In the genomic region with DNA sequence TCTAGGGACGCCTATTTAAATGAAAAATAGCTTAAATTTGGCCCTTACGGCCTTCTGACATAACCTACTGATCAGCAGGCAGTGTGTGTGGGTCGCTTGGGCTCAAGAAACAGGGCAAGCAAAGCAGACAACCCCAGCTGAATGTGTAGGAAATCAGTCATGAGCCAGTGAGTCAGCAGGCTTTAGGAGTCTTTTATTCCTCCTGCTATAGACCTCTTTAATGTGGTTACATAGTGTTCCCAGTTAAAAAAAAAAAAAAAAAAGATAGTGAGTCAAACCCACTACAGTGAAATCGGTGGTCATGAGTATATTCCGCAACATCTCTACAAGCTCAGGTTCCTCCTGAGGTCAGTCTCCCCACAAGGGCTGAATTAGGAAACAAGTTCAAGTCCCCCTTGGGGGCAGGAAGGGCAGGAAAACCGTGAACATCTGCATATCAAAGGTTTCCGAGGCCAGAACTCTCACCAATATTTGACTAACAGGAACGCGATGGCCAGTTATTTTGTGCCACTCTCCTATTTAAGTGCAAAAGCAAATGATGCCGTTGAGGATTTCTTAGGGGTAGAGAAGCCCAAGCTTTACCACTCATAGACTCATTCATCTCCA, we compare ENCODE assay signal across 8 cellular contexts. TPM values are rescaled to one million over a fixed set of nuclear protein-coding genes. Genes with fewer than 3 reads are reported as not detected.
DNase-seq lines count a peak whose midpoint lies in the region; ATAC-seq and FAIRE-seq lines count a peak whose summit lies in the region.

No MANE protein-coding gene starts in this region.

- no peak overlapping the region for H2AFZ ChIP-seq in neuronal stem cell (ENCODE audit: low read length)

- no CpG with 5 or more reads among the region's 10 CpGs for WGBS in neuronal stem cell (ENCODE audit: extremely low coverage in 2 of 2, insufficient read length in 2 of 2, insufficient replicate concordance in 1 of 2), 2 donors

- no peak overlapping the region for H3K4me3 ChIP-seq in neuronal stem cell (ENCODE audit: low read length in 2 of 2)

- no peaks in the 10 kb centered on the region for H3K36me3 ChIP-seq in neuronal stem cell (replicated peaks in 1 of 2; ENCODE audit: control insufficient read depth in 2 of 2, insufficient read depth in 2 of 2, low read length in 2 of 2)

- H3K4me2 ChIP-seq in neuronal stem cell (ENCODE audit: insufficient read depth, low read length, poor library complexity, severe bottlenecking): no peak overlapping the region

- no peak overlapping the region for H4K8ac ChIP-seq in neuronal stem cell (ENCODE audit: low read depth, low read length)

- FAIRE-seq in urothelium cell line (lab: Jason Lieb, UNC): no peak

- no peak overlapping the region for H2BK5ac ChIP-seq in neuronal stem cell (ENCODE audit: low read length)

- H3K27ac ChIP-seq in neuronal stem cell (replicated peaks; ENCODE audit: low read length): no peak overlapping the region

- no peak overlapping the region for H3K9ac ChIP-seq in neuronal stem cell (ENCODE audit: low read depth, low read length, poor library complexity)

- H2BK15ac ChIP-seq in neuronal stem cell (ENCODE audit: low read length): no peak overlapping the region

- H3K9me3 ChIP-seq in neuronal stem cell (replicated peaks in 1 of 2; ENCODE audit: control insufficient read depth in 2 of 2, insufficient read depth in 1 of 2, low read depth in 1 of 2, low read length in 2 of 2): no peaks in the 10 kb centered on the region

- H4K91ac ChIP-seq in neuronal stem cell (ENCODE audit: low read depth, low read length, poor library complexity): no peak overlapping the region

- H3K14ac ChIP-seq in neuronal stem cell (ENCODE audit: low read length): no peak overlapping the region

- DNase-seq in GM04503 (ENCODE audit: low read depth): peak; percentile 47
- peak; percentile 92 for DNase-seq in SIG-M5 treated with dmso at 0.1 percent for 504 hours (lab: John Stamatoyannopoulos, UW; ENCODE audit: unreplicated experiment)
- DNase-seq in astrocyte of the hippocampus (ENCODE audit: low read depth, low spot score): peak; percentile 91
- peak; percentile 53 for DNase-seq in myocyte (ENCODE audit: low read depth)
- peak; percentile 83 for DNase-seq in urothelium cell line (ENCODE audit: low spot score)
- no peak for DNase-seq in NCI-H748 (lab: John Stamatoyannopoulos, UW; ENCODE audit: unreplicated experiment)
- no peak for DNase-seq in neuronal stem cell (ENCODE audit: low spot score)

- no peak overlapping the region for H2BK12ac ChIP-seq in neuronal stem cell (ENCODE audit: low read length)

- H3K18ac ChIP-seq in neuronal stem cell (ENCODE audit: low read length): no peak overlapping the region

- no peak overlapping the region for H2BK120ac ChIP-seq in neuronal stem cell (ENCODE audit: low read depth, low read length)

- ATAC-seq in GM21528 (IDR thresholded peaks at IDR 0.05; ENCODE audit: low FRiP score, unreplicated experiment): no peak

- H3K79me1 ChIP-seq in neuronal stem cell (ENCODE audit: low read depth, low read length): no peaks in the 10 kb centered on the region

- H3K4me1 ChIP-seq in neuronal stem cell (ENCODE audit: control insufficient read depth in 2 of 2, insufficient read depth in 1 of 2, low read depth in 1 of 2, low read length in 2 of 2): peaks cover 0 to 8% of the 10 kb centered on the region in 2 donors

- no peak overlapping the region for H3K23ac ChIP-seq in neuronal stem cell (ENCODE audit: low read depth, low read length, poor library complexity)

- H3K4ac ChIP-seq in neuronal stem cell (ENCODE audit: low read length): no peak overlapping the region

- H3K27me3 ChIP-seq in neuronal stem cell (ENCODE audit: control insufficient read depth in 3 of 3, insufficient read depth in 3 of 3, low read depth in 1 of 3, low read length in 3 of 3): peaks cover 0 to 4% (median 0%) of the 10 kb centered on the region in 3 experiments

- H2AK5ac ChIP-seq in neuronal stem cell (ENCODE audit: low read depth, low read length): no peak overlapping the region

RNA-seq across cellular contexts. Expression of gene ACSL1, which starts 32.7 kb away (rescaled TPM):
- total RNA-seq in myocyte: 155 and 236 TPM in 2 replicates
- 71.9 TPM for polyA plus RNA-seq in myocyte (2012)
- polyA plus RNA-seq in neuronal stem cell (2013, experiment 1 of 2): 0.25 TPM
- polyA plus RNA-seq in neuronal stem cell (2013, experiment 2 of 2): 0.26 TPM

RNA-seq across cellular contexts. Expression of gene CENPU, which starts 59.2 kb away (rescaled TPM):
- 18.1 and 18.4 TPM in 2 replicates for total RNA-seq in myocyte
- polyA plus RNA-seq in myocyte (2012): 5.2 TPM
- 89.2 TPM for polyA plus RNA-seq in neuronal stem cell (2013, experiment 1 of 2)
- 91.0 TPM for polyA plus RNA-seq in neuronal stem cell (2013, experiment 2 of 2)

Comparison
In these comparisons a context has a peak if more than half of its experiments do, and no peak if none do; other contexts are left out.
1. DNase-seq: peak in GM04503 (single experiment), SIG-M5 treated with dmso at 0.1 percent for 504 hours (single experiment), astrocyte of the hippocampus (single experiment), myocyte (single experiment) and urothelium cell line (single experiment); none in NCI-H748 (single experiment) and neuronal stem cell (single experiment).